Comparison of ENCODE assay signal across 9 cellular contexts in genomic region chr10:44966129-44966815, GRCh38. TPM values are rescaled to one million over a fixed set of nuclear protein-coding genes. Genes with fewer than 3 reads are reported as not detected.
DNase-seq lines count a peak whose midpoint lies in the region; ATAC-seq and TF ChIP-seq lines count a peak whose summit lies in the region.
"Had no signal": no experiment of that assay in that cellular context is flagged by ENCODE, and none has a peak within 500 bp of the region (broad histone marks: within the 10 kb centered on the region; RNA-seq: fewer than 3 reads in every experiment).

No MANE protein-coding gene starts in this region.

- H3K27ac Mint-ChIP-seq in endodermal cell = no peak overlapping the region

- TF ChIP-seq CTCF in omental fat pad (IDR thresholded peaks at IDR 0.05) (no peak), endodermal cell (conservative IDR thresholded peaks at IDR 0.05) (no peak)

- peaks cover 26% of the 10 kb centered on the region for H3K4me1 Mint-ChIP-seq in endodermal cell

- H3K36me3 ChIP-seq in adipocyte (ENCODE audit: control insufficient read depth, insufficient read depth, low read length, severe bottlenecking) (peaks cover 19% of the 10 kb centered on the region), endodermal cell (ENCODE audit: control insufficient read depth, insufficient read depth, low read length) (no peaks in the 10 kb centered on the region)

- H3K9me3 Mint-ChIP-seq in endodermal cell = no peaks in the 10 kb centered on the region

- peaks cover 9% of the 10 kb centered on the region for H3K27me3 Mint-ChIP-seq in endodermal cell (ENCODE audit: insufficient read depth)

- H3K27ac ChIP-seq in endodermal cell (ENCODE audit: low read depth, low read length) = no peak overlapping the region

- DNase-seq in adipocyte (ENCODE audit: low read depth) = no peak
- DNase-seq in omental fat pad (ENCODE audit: low spot score) = peak; percentile 21
- DNase-seq in NCI-H1436 treated with DMSO at 0.1 percent for 48 hours (lab: John Stamatoyannopoulos, UW) = no peak
- DNase-seq in NCI-H1694 (lab: John Stamatoyannopoulos, UW) = no peak
- no peak for DNase-seq in HK-2 (ENCODE audit: unreplicated experiment)
- DNase-seq in endodermal cell = no peak

- no peaks in the 10 kb centered on the region for H3K27me3 ChIP-seq in adipocyte (replicated peaks; ENCODE audit: control insufficient read depth, insufficient read depth, low read length)
- peaks cover 4% of the 10 kb centered on the region for H3K27me3 ChIP-seq in endodermal cell (ENCODE audit: control insufficient read depth, insufficient read depth, low read length, poor library complexity, severe bottlenecking)

- H3K9me3 ChIP-seq in adipocyte (ENCODE audit: control insufficient read depth, low read length) = no peaks in the 10 kb centered on the region
- no peaks in the 10 kb centered on the region for H3K9me3 ChIP-seq in endodermal cell (ENCODE audit: control insufficient read depth, low read length)
- H3K9me3 ChIP-seq: thoracic aorta had no signal

- H3K4me3 Mint-ChIP-seq in endodermal cell = no peak overlapping the region

- H3K9ac ChIP-seq in adipocyte (ENCODE audit: low read length) = no peak overlapping the region
- no peak overlapping the region for H3K9ac ChIP-seq in endodermal cell (ENCODE audit: extremely low read depth, low read length, poor library complexity, severe bottlenecking)

- H3K36me3 Mint-ChIP-seq in endodermal cell (ENCODE audit: low read depth) = peaks cover 3% of the 10 kb centered on the region

- H3K4me1 ChIP-seq in adipocyte (ENCODE audit: control insufficient read depth, insufficient read depth, low read length) = peaks cover 76% of the 10 kb centered on the region
- peaks cover 9% of the 10 kb centered on the region for H3K4me1 ChIP-seq in endodermal cell (ENCODE audit: control insufficient read depth, insufficient read depth, low read length)

- ATAC-seq in GM18511 (IDR thresholded peaks at IDR 0.05; ENCODE audit: unreplicated experiment) (peak; percentile 25), HG02610 (IDR thresholded peaks at IDR 0.05; ENCODE audit: unreplicated experiment) (peak; percentile 35), omental fat pad (ENCODE audit: low FRiP score) (no peak)

- peak overlapping the region; percentile 35 for H3K4me3 ChIP-seq in adipocyte (ENCODE audit: low read length)
- H3K4me3 ChIP-seq in endodermal cell (ENCODE audit: low read length) = no peak overlapping the region
- H3K4me3 ChIP-seq: thoracic aorta had no signal

- WGBS in endodermal cell (ENCODE audit: insufficient coverage in 1 of 2, insufficient read length in 1 of 2), 2 experiments = 83 to 87% methylated on average over 6 to 8 of the region's 8 CpGs

RNA-seq across cellular contexts. Expression of gene RASSF4, which starts 6.7 kb away (rescaled TPM):
- total RNA-seq in omental fat pad (100 to 1,000 TPM in 3 of 4 donors, 10 to 100 TPM in 1; 75.1 to 229 (median 142) TPM), endodermal cell (10 to 100 TPM in 1 of 2 donors, 1 to 10 TPM in 1; 5.2 to 14.1 TPM)
- 17.2 TPM for polyA plus RNA-seq in endodermal cell (2013, experiment 1 of 2)
- polyA plus RNA-seq in endodermal cell (2013, experiment 2 of 2) = 20.0 TPM

RNA-seq across cellular contexts. Expression of gene DEPP1, which starts 12.3 kb away (rescaled TPM):
- total RNA-seq in omental fat pad = 100 to 1,000 TPM; 181 to 740 (median 276) TPM
- 1 to 10 TPM; 1.3 to 2.6 TPM for total RNA-seq in endodermal cell
- 0.89 TPM for polyA plus RNA-seq in endodermal cell (2013, experiment 1 of 2)
- 1.2 TPM for polyA plus RNA-seq in endodermal cell (2013, experiment 2 of 2)

RNA-seq across cellular contexts. Expression of gene ZNF22, which starts 34.5 kb away (rescaled TPM):
- 10 to 100 TPM; 25.9 to 51.7 (median 37.7) TPM for total RNA-seq in omental fat pad
- 10 to 100 TPM; 35.5 to 42.5 TPM for total RNA-seq in endodermal cell
- 59.3 TPM for polyA plus RNA-seq in endodermal cell (2013, experiment 1 of 2)
- 54.5 TPM for polyA plus RNA-seq in endodermal cell (2013, experiment 2 of 2)

RNA-seq across cellular contexts. Expression of gene TMEM72, which starts 55.1 kb away (rescaled TPM):
- total RNA-seq in omental fat pad = not detected
- not detected for total RNA-seq in endodermal cell
- 0.21 TPM for polyA plus RNA-seq in endodermal cell (2013, experiment 1 of 2)
- 0.12 TPM for polyA plus RNA-seq in endodermal cell (2013, experiment 2 of 2)
- total RNA-seq: thoracic aorta had no signal

Comparison
In these comparisons a context has a peak if more than half of its experiments do, and no peak if none do; other contexts are left out.
1. RNA of gene RASSF4, which starts 6.7 kb away (total RNA-seq): 75.1 to 229 TPM in omental fat pad; 5.2 to 14.1 TPM in endodermal cell; every median in the first group is over 4 times any median in the second.
2. RNA of gene DEPP1, which starts 12.3 kb away (total RNA-seq): 181 to 740 TPM in omental fat pad; 1.3 to 2.6 TPM in endodermal cell; every median in the first group is over 10 times any median in the second.